ENCODE assay signal across 8 cellular contexts in the genomic region with DNA sequence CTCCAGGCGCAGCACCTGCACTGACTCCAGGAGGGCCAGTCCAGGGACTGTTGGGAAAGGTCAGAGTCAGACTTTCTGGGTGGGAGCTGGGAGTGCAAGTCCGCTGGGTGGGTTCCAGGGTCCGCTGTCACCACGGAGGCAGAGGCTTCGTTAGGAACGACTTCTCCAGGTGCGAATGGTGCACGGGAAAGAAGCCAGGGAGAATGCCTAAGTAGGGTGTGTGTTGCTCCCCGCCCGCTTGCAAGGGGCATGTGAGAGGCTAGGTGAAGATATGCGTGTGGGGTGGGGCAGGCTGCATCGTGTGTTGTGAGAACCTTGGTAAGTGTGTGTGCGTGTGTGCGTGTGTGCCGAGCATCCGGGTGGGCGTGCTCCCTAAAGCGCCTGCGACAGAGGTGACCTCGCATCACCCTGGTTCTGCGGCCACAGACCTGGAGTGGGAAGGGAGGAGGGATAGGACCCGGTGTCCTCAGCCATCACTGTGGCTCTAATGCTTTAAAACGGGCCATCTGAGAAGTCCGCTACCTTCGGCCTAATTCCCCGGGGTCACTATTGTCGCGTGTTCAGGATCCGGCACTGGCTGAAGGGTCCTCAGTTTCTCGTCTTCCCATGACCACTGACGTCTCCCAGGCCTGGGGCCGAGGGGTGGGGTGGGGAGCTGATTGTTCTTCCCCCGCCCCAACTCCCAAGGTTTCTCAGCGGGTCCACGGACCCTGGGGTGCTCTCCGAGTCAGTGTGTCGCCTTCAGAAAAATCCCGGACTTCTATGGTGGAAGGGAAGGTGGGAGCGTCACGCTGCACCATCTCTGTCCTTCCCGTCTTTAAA. TPM values are rescaled to one million over a fixed set of nuclear protein-coding genes. Genes with fewer than 3 reads are reported as not detected.
DNase-seq lines count a peak whose midpoint lies in the region; ATAC-seq and TF ChIP-seq lines count a peak whose summit lies in the region.

No MANE protein-coding gene starts in this region.

- no peaks in the 10 kb centered on the region for H3K9me3 Mint-ChIP-seq in effector memory CD8-positive, alpha-beta T cell

- peak overlapping the region; percentile 70 for H3K4me3 ChIP-seq in OCI-LY7 (ENCODE audit: low read depth, low read length, poor library complexity, severe bottlenecking)
- peak overlapping the region; percentile 46 for H3K4me3 ChIP-seq in psoas muscle

- DNase-seq in NCI-H146 (lab: John Stamatoyannopoulos, UW) (peak; percentile 22), NCI-H146 treated with DMSO at 0.1 percent for 48 hours (lab: John Stamatoyannopoulos, UW; ENCODE audit: unreplicated experiment) (no peak), OCI-LY7 (ENCODE audit: low spot score) (no peak), psoas muscle (no peak), COLO668 (lab: John Stamatoyannopoulos, UW; ENCODE audit: unreplicated experiment) (no peak)
- peak in 1 of 3 experiments; percentile 12 for DNase-seq in effector memory CD8-positive, alpha-beta T cell

- intact Hi-C loops in OCI-LY7 (cut with micrococcal nuclease; ENCODE audit: unreplicated experiment) (loop anchor here (5.0 kb wide), 2 partner anchors 98 to 162 kb away; no protein-coding TSS in a partner anchor), psoas muscle (cut with DNase I) (loop anchor here (5.0 kb wide), 2 partner anchors 78 to 83 kb away; no protein-coding TSS in a partner anchor)

- H3K4me3 Mint-ChIP-seq in effector memory CD8-positive, alpha-beta T cell, result peak overlapping the region; percentile 76 to 78

- H3K36me3 Mint-ChIP-seq in effector memory CD8-positive, alpha-beta T cell (ENCODE audit: insufficient read depth), result peaks cover 40% of the 10 kb centered on the region

- H3K9me3 ChIP-seq in OCI-LY7 (ENCODE audit: low read length), result no peaks in the 10 kb centered on the region
- H3K9me3 ChIP-seq in psoas muscle, result no peaks in the 10 kb centered on the region

- H3K4me1 ChIP-seq in OCI-LY7 (ENCODE audit: insufficient read depth, low read length, poor library complexity, severe bottlenecking), result peaks cover 9% of the 10 kb centered on the region
- H3K4me1 ChIP-seq in psoas muscle, result peaks cover 5% of the 10 kb centered on the region

- no TSS peak for BruUV-seq in OCI-LY7 (replicated peaks; lab: Mats Ljungman, UMichigan)

- no peak for ATAC-seq in effector memory CD8-positive, alpha-beta T cell (replicated peaks)
- ATAC-seq in psoas muscle (no peak), GM18520 (IDR thresholded peaks at IDR 0.05; ENCODE audit: unreplicated experiment) (no peak)
- ATAC-seq in activated CD4-positive, CD25-positive, alpha-beta regulatory T cell treated with anti-CD3 and anti-CD28 coated beads, Interleukin-2, amount 50 U/mL, for 24 hours, result no peak

- POLR2A ChIA-PET in OCI-LY7 (lab: Charles Lee), result interaction anchor here (1.0 kb wide), 1 partner anchor 18 kb away, joined by 6 read pairs; a partner anchor contains a TSS

- H3K27me3 ChIP-seq in psoas muscle (ENCODE audit: insufficient read depth in 3 of 3, low read length in 2 of 3), result peaks cover 3 to 96% (median 40%) of the 10 kb centered on the region in 3 donors

- no peaks in the 10 kb centered on the region for H3K79me2 ChIP-seq in OCI-LY7 (ENCODE audit: insufficient read depth, low read depth, low read length)

- WGBS in psoas muscle, 3 donors, result 2 to 3% (median 3%) methylated on average over 38 to 41 of the region's 41 CpGs

- no peaks in the 10 kb centered on the region for H3K36me3 ChIP-seq in OCI-LY7 (ENCODE audit: insufficient read depth, low read length)
- no peaks in the 10 kb centered on the region for H3K36me3 ChIP-seq in psoas muscle (ENCODE audit: insufficient read depth in 1 of 2, low read depth in 1 of 2)

- H4K20me1 ChIP-seq in OCI-LY7 (ENCODE audit: insufficient read depth, low read length), result no peaks in the 10 kb centered on the region

- TF ChIP-seq CTCF in OCI-LY7 (conservative IDR thresholded peaks at IDR 0.05; ENCODE audit: low read length) (no peak), psoas muscle (IDR thresholded peaks at IDR 0.05) (no peak)

- peaks cover 87 to 100% of the 10 kb centered on the region in 2 donors for H3K27me3 Mint-ChIP-seq in effector memory CD8-positive, alpha-beta T cell

- peak overlapping the region; percentile 100; the same call in 1 of the 2 replicates for H2AFZ ChIP-seq in OCI-LY7 (ENCODE audit: low read length)

- H3K27ac ChIP-seq in OCI-LY7 (ENCODE audit: low read depth, low read length, poor library complexity, severe bottlenecking) (no peak overlapping the region), psoas muscle (no peak overlapping the region)

- no peak overlapping the region for H3K27ac Mint-ChIP-seq in effector memory CD8-positive, alpha-beta T cell

- H3K4me2 ChIP-seq in OCI-LY7 (ENCODE audit: low read length), result peak overlapping the region; percentile 99

- H3K9me2 ChIP-seq in OCI-LY7 (ENCODE audit: insufficient read depth, low read length), result no peaks in the 10 kb centered on the region

- CTCF ChIA-PET in OCI-LY7 (lab: Charles Lee; ENCODE audit: unreplicated experiment), result interaction anchor here (0.9 kb wide), 1 partner anchor 30 kb away, joined by 3 read pairs; no protein-coding TSS in a partner anchor

- H3K4me1 Mint-ChIP-seq in effector memory CD8-positive, alpha-beta T cell (ENCODE audit: low read depth in 2 of 2), result peaks cover 53 to 54% of the 10 kb centered on the region in 2 donors

RNA-seq across cellular contexts. Expression of a gene that starts 6.1 kb away (rescaled TPM):
- not detected in 2 replicates for total RNA-seq in OCI-LY7 (2014; rRNA removed; shearing (Covaris generic))
- total RNA-seq in OCI-LY7 (2022) (not detected in 2 replicates), psoas muscle (not detected)
- not detected for polyA plus RNA-seq in psoas muscle

RNA-seq across cellular contexts. Expression of a gene that starts 17.9 kb away (rescaled TPM):
- 21.1 and 22.2 TPM in 2 replicates for total RNA-seq in OCI-LY7 (2014; rRNA removed; shearing (Covaris generic))
- total RNA-seq in OCI-LY7 (2022), result 12.3 and 14.4 TPM in 2 replicates
- total RNA-seq in psoas muscle, result 1 to 10 TPM; 3.8 to 5.3 (median 4.7) TPM
- 1 to 10 TPM; 5.3 to 9.3 (median 6.8) TPM for polyA plus RNA-seq in psoas muscle
